In the genomic region with DNA sequence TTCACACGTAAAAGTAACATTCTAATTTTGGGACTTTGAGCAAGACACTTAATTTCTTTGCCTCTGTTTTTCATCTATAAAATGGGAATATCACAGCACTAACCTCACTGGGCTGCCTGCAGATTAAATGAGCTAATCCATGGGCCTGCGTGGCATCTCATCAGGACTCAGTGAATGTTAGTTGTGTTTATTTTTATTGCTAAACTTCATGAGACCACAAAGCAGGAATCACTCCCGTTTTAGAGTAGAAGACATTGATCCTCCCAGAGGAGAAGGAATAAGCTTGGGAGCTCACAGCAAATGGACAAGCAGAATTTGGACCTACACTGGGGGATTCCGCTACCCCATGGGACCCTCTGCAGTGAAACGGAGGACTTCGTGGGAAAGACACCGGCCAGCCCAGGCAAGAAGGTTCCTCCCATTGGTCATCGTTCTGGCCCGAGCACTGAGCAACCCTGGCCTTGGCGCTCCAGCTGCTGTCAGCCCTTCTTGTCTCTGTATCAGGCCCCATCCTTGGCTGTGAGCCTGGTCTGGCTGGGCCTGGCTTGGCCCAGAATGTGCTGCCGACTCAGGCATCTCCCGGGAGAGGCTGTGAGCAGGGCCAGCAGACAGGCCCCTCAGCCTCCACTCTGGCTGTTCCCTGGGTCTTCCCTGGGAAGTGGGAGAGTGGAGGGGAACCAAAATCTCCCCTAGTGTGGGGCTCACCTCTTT, we compare ENCODE assay signal across 12 cellular contexts.
DNase-seq lines count a peak whose midpoint lies in the region; ATAC-seq, FAIRE-seq and TF ChIP-seq lines count a peak whose summit lies in the region.
"Had no signal": no experiment of that assay in that cellular context is flagged by ENCODE, and none has a peak within 500 bp of the region (broad histone marks: within the 10 kb centered on the region; RNA-seq: fewer than 3 reads in every experiment).

No MANE protein-coding gene starts in this region.

- H3K9me3 Mint-ChIP-seq in memory B cell, result peaks cover 5% of the 10 kb centered on the region
- H3K9me3 Mint-ChIP-seq: neural progenitor cell had no signal

- intact Hi-C loops in tibial artery (cut with DNase I; ENCODE audit: low total_unique reads), result no loop called here

- DNase-seq in NCI-H446 treated with DMSO at 0.1 percent for 48 hours (lab: John Stamatoyannopoulos, UW) (peak; percentile 42), coronary artery (ENCODE audit: low spot score) (peak; percentile 81), memory B cell (ENCODE audit: low spot score in 2 of 2) (no peak), tibial artery (peak; percentile 85 to 89), H54 (ENCODE audit: insufficient read length, low spot score) (no peak), KG1 (lab: John Stamatoyannopoulos, UW) (no peak)
- no peak for DNase-seq in stimulated activated CD4-positive, alpha-beta T cell treated with anti-CD3 and anti-CD28 coated beads, Interleukin-15, amount 100 ng/mL, for 24 hours
- DNase-seq: activated CD8-positive, alpha-beta memory T cell treated with anti-CD3 and anti-CD28 coated beads, Interleukin-2, amount 50 U/mL, for 4 hours; Kasumi-1; PC-9; stimulated activated naive CD4-positive, alpha-beta T cell treated with Interleukin-2 at 50 U/mL for 16 hours had no signal

- H3K27me3 Mint-ChIP-seq in memory B cell, result no peaks in the 10 kb centered on the region

- H3K9me3 ChIP-seq in tibial artery, result no peaks in the 10 kb centered on the region

- peaks cover 0 to 15% (median 5%) of the 10 kb centered on the region in 4 donors for H3K4me1 ChIP-seq in tibial artery
- H3K4me1 ChIP-seq: neural progenitor cell had no signal

- no peak for ATAC-seq in memory B cell (ENCODE audit: low read depth)

- no peak overlapping the region for H3K4me3 Mint-ChIP-seq in memory B cell
- H3K4me3 Mint-ChIP-seq: neural progenitor cell had no signal

- peaks cover 29% of the 10 kb centered on the region for H3K36me3 Mint-ChIP-seq in memory B cell
- H3K36me3 Mint-ChIP-seq: neural progenitor cell had no signal

- H3K27ac Mint-ChIP-seq in memory B cell, result peak overlapping the region; percentile 62

- H3K4me3 ChIP-seq in coronary artery (no peak overlapping the region), tibial artery (no peak overlapping the region)
- H3K4me3 ChIP-seq: neural progenitor cell, PC-9 had no signal

- TF ChIP-seq CTCF in coronary artery (IDR thresholded peaks at IDR 0.05), result no peak
- TF ChIP-seq CTCF in tibial artery (IDR thresholded peaks at IDR 0.05), result no peak

- H3K27ac ChIP-seq in coronary artery (peak overlapping the region; percentile 11 to 46), tibial artery (no peak overlapping the region)
- H3K27ac ChIP-seq: neural progenitor cell, PC-9 had no signal

- no peaks in the 10 kb centered on the region for H3K27me3 ChIP-seq in tibial artery
- H3K27me3 ChIP-seq: neural progenitor cell had no signal

- TF ChIP-seq POLR2A in H54 (IDR thresholded peaks at IDR 0.05; ENCODE audit: low read depth, low read length), result no peak

- FAIRE-seq in H54 (lab: Jason Lieb, UNC), result no peak

- H3K4me1 Mint-ChIP-seq in memory B cell, result peaks cover 11% of the 10 kb centered on the region

- H3K36me3 ChIP-seq in tibial artery, result no peaks in the 10 kb centered on the region
- H3K36me3 ChIP-seq: neural progenitor cell had no signal

Comparison
In these comparisons a context has a peak if more than half of its experiments do, and no peak if none do; other contexts are left out.
1. DNase-seq: peak in NCI-H446 treated with DMSO at 0.1 percent for 48 hours (single experiment), coronary artery (single experiment) and tibial artery (2 of 2); none in memory B cell (0 of 2), H54 (single experiment), stimulated activated CD4-positive, alpha-beta T cell treated with anti-CD3 and anti-CD28 coated beads, Interleukin-15, amount 100 ng/mL, for 24 hours (single experiment) and KG1 (single experiment).
2. H3K27ac ChIP-seq: peak in coronary artery (2 of 2); none in tibial artery (0 of 2).